15 cellular contexts compared by ENCODE assay signal in genomic region chr16:2388875-2389433, GRCh38. TPM values are rescaled to one million over a fixed set of nuclear protein-coding genes. Genes with fewer than 3 reads are reported as not detected.
A peak's percentile ranks its signal among the peaks of the same experiment; 100 is the strongest.
DNase-seq lines count a peak whose midpoint lies in the region; ATAC-seq, FAIRE-seq and TF ChIP-seq lines count a peak whose summit lies in the region.
"Had no signal": no experiment of that assay in that cellular context is flagged by ENCODE, and none has a peak within 500 bp of the region (broad histone marks: within the 10 kb centered on the region; RNA-seq: fewer than 3 reads in every experiment).

No MANE protein-coding gene starts in this region.

- no peak overlapping the region for H2AFZ ChIP-seq in SK-N-SH (ENCODE audit: low read depth)
- no peak overlapping the region for H2AFZ ChIP-seq in H1 (ENCODE audit: low read length)
- H2AFZ ChIP-seq: hepatocyte had no signal

- TF ChIP-seq RAD21 in SK-N-SH (IDR thresholded peaks at IDR 0.05; ENCODE audit: low read length) (no peak), H1 (IDR thresholded peaks at IDR 0.05 in 1 of 2, conservative IDR thresholded peaks at IDR 0.05 in 1 of 2; ENCODE audit: low read depth in 2 of 2, low read length in 2 of 2) (no peak)

- no peak overlapping the region for H4K91ac ChIP-seq in H1 (replicated peaks; ENCODE audit: insufficient read length, low read length)

- no peak overlapping the region for H2BK15ac ChIP-seq in H1 (ENCODE audit: low read length)

- no peak overlapping the region for H4K8ac ChIP-seq in H1 (ENCODE audit: extremely low read depth, insufficient read depth, low read length)

- ATAC-seq in SK-N-SH treated with all-trans-retinoic acid at 6 μM for 48 hours (no peak), GM18861 (IDR thresholded peaks at IDR 0.05; ENCODE audit: unreplicated experiment) (no peak), GM21381 (IDR thresholded peaks at IDR 0.05; ENCODE audit: unreplicated experiment) (no peak)
- ATAC-seq: T-helper 17 cell had no signal

- H3K36me3 ChIP-seq in SK-N-SH (replicated peaks in 1 of 2; ENCODE audit: control insufficient read depth in 1 of 2, insufficient read depth in 2 of 2, low read length in 1 of 2), result no peaks in the 10 kb centered on the region
- H3K36me3 ChIP-seq in H1 (ENCODE audit: control insufficient read depth in 2 of 4, insufficient read depth in 4 of 4, low read length in 3 of 4), result peaks cover 0 to 5% (median 0%) of the 10 kb centered on the region in 4 experiments; a peak in 1 of 8 replicates
- H3K36me3 ChIP-seq in prostate gland, result no peaks in the 10 kb centered on the region

- peaks cover 5% of the 10 kb centered on the region for H3K27me3 Mint-ChIP-seq in activated naive CD4-positive, alpha-beta T cell treated with anti-CD3 and anti-CD28 coated beads for 36 hours (ENCODE audit: low read depth)

- no peaks in the 10 kb centered on the region for H3F3A ChIP-seq in SK-N-SH (replicated peaks; ENCODE audit: insufficient read depth)

- H3K9ac ChIP-seq in SK-N-SH (no peak overlapping the region), H1 (replicated peaks in 1 of 4; ENCODE audit: extremely low read depth in 1 of 4, low read depth in 3 of 4, low read length in 3 of 4) (no peak overlapping the region)

- H2BK120ac ChIP-seq in H1 (replicated peaks; ENCODE audit: low read depth, low read length), result no peak overlapping the region

- H3K4me2 ChIP-seq in SK-N-SH, result no peak overlapping the region
- no peak overlapping the region for H3K4me2 ChIP-seq in H1 (ENCODE audit: insufficient read depth in 1 of 2, low read depth in 2 of 2, low read length in 2 of 2)
- H3K4me2 ChIP-seq: hepatocyte had no signal

- H3K27ac ChIP-seq in SK-N-SH (ENCODE audit: low read depth in 2 of 2, low read length in 1 of 2), result no peak overlapping the region
- no peak overlapping the region for H3K27ac ChIP-seq in H1 (ENCODE audit: low read depth, low read length)
- H3K27ac ChIP-seq in prostate gland, result no peak overlapping the region
- H3K27ac ChIP-seq: hepatocyte had no signal

- H3K56ac ChIP-seq in H1 (replicated peaks; ENCODE audit: insufficient read length, low read depth, low read length), result no peak overlapping the region

- TF ChIP-seq POLR2A in H1 (IDR thresholded peaks at IDR 0.05; ENCODE audit: control extremely low read depth in 1 of 2, low read depth in 2 of 2, low read length in 2 of 2) (no peak), prostate gland (IDR thresholded peaks at IDR 0.05) (no peak)

- H3K14ac ChIP-seq in H1 (ENCODE audit: insufficient read length), result no peak overlapping the region

- H3K9me3 Mint-ChIP-seq in activated naive CD4-positive, alpha-beta T cell treated with anti-CD3 and anti-CD28 coated beads for 36 hours, result peaks cover 8% of the 10 kb centered on the region

- TF ChIP-seq CTCF in SK-N-SH (IDR thresholded peaks at IDR 0.05) (no peak), H1 (IDR thresholded peaks at IDR 0.05; ENCODE audit: control extremely low read depth in 1 of 3, insufficient read depth in 1 of 3, low read depth in 1 of 3, low read length in 3 of 3) (no peak), prostate gland (IDR thresholded peaks at IDR 0.05) (no peak)

- no peak overlapping the region for H2BK5ac ChIP-seq in H1 (ENCODE audit: low read depth, low read length)

- no peaks in the 10 kb centered on the region for H3K36me3 Mint-ChIP-seq in activated naive CD4-positive, alpha-beta T cell treated with anti-CD3 and anti-CD28 coated beads for 36 hours (ENCODE audit: low read depth)

- no peaks in the 10 kb centered on the region for H3K4me1 Mint-ChIP-seq in activated naive CD4-positive, alpha-beta T cell treated with anti-CD3 and anti-CD28 coated beads for 36 hours (ENCODE audit: low read depth)
- H3K4me1 Mint-ChIP-seq: T-helper 17 cell had no signal

- no peak for DNase-seq in SK-N-SH
- DNase-seq in NCI-H748 (lab: John Stamatoyannopoulos, UW; ENCODE audit: unreplicated experiment), result peak; percentile 87
- DNase-seq in H1 (ENCODE audit: low read depth in 1 of 2, low spot score in 2 of 2), result no peak
- DNase-seq in prostate gland (ENCODE audit: low spot score), result peak; percentile 58
- DNase-seq in activated naive CD4-positive, alpha-beta T cell treated with anti-CD3 and anti-CD28 coated beads for 36 hours, result no peak
- DNase-seq: central memory CD4-positive, alpha-beta T cell; GF-D8; stimulated activated CD4-positive, alpha-beta T cell treated with anti-CD3 and anti-CD28 coated beads, Interleukin-2, amount 100 ng/mL, for 48 hours; T-helper 17 cell had no signal

- H3K27me3 ChIP-seq in SK-N-SH (ENCODE audit: insufficient read depth) (peaks cover 2% of the 10 kb centered on the region; the same call in 1 of the 2 replicates), H1 (replicated peaks in 1 of 4; ENCODE audit: control insufficient read depth in 3 of 4, extremely low read depth in 1 of 4, insufficient read depth in 3 of 4, low read length in 3 of 4) (no peaks in the 10 kb centered on the region), prostate gland (replicated peaks; ENCODE audit: insufficient read depth) (no peaks in the 10 kb centered on the region)
- H3K27me3 ChIP-seq: hepatocyte had no signal

- no peak overlapping the region for H3K4me3 ChIP-seq in SK-N-SH (ENCODE audit: low read depth in 2 of 2, low read length in 1 of 2)
- no peak overlapping the region for H3K4me3 ChIP-seq in H1 (ENCODE audit: extremely low read depth in 1 of 4, insufficient read depth in 2 of 4, low read depth in 3 of 4, low read length in 4 of 4)
- no peak overlapping the region for H3K4me3 ChIP-seq in prostate gland
- H3K4me3 ChIP-seq: hepatocyte had no signal

- POLR2A ChIA-PET in SK-N-SH (lab: Yijun Ruan, JAX) (no interaction called here), H1 (lab: Charles Lee; ENCODE audit: partially characterized antibody) (interaction anchor here (1.2 kb wide), 1 partner anchor 39 kb away, joined by 3 read pairs; no protein-coding TSS in a partner anchor)

- intact Hi-C loops in prostate gland (cut with DNase I), result no loop called here
- intact Hi-C loops in activated naive CD4-positive, alpha-beta T cell treated with anti-CD3 and anti-CD28 coated beads for 36 hours (cut with micrococcal nuclease), result no loop called here

- 32% methylated on average over 2 of the region's 2 CpGs for WGBS in SK-N-SH (ENCODE audit: low lambda C conversion rate)
- 95% methylated on average over 2 of the region's 2 CpGs; no CpG with 5 or more reads in 1 of the 2 experiments for WGBS in H1 (ENCODE audit: extremely low coverage in 1 of 2, insufficient coverage in 1 of 2, insufficient read length in 1 of 2, insufficient replicate concordance in 2 of 2, low coverage in 1 of 2, low lambda C conversion rate in 2 of 2, missing lambda C conversion rate in 1 of 2), 2 experiments
- WGBS in prostate gland, result 31% methylated on average over 2 of the region's 2 CpGs

- no peaks in the 10 kb centered on the region for H4K20me1 ChIP-seq in SK-N-SH (ENCODE audit: insufficient read depth)
- no peaks in the 10 kb centered on the region for H4K20me1 ChIP-seq in H1 (replicated peaks in 1 of 2; ENCODE audit: control insufficient read depth in 1 of 2, insufficient read depth in 2 of 2, low read length in 2 of 2)

- CTCF ChIA-PET in SK-N-SH (lab: Yijun Ruan, JAX), result interaction anchor here (0.7 to 3.6 kb wide), 6 partner anchors 9 to 112 kb away, joined by 3 to 13 read pairs (median 3); no protein-coding TSS in a partner anchor
- CTCF ChIA-PET in H1 (lab: Charles Lee; ENCODE audit: partially characterized antibody), result interaction anchor here (1.1 to 1.8 kb wide), 5 partner anchors 9 to 110 kb away, joined by 3 to 6 read pairs (median 3); no protein-coding TSS in a partner anchor
- CTCF ChIA-PET in activated naive CD4-positive, alpha-beta T cell treated with anti-CD3 and anti-CD28 coated beads for 36 hours (lab: Charles Lee), result interaction anchor here (0.7 kb wide), 1 partner anchor 118 kb away, joined by 3 read pairs; no protein-coding TSS in a partner anchor

- no peak overlapping the region for H3K27ac Mint-ChIP-seq in activated naive CD4-positive, alpha-beta T cell treated with anti-CD3 and anti-CD28 coated beads for 36 hours
- H3K27ac Mint-ChIP-seq: nephron, T-helper 17 cell had no signal

- no peak overlapping the region for H3K23ac ChIP-seq in H1 (ENCODE audit: insufficient read length)

- H3K4me1 ChIP-seq in SK-N-SH (ENCODE audit: control insufficient read depth in 1 of 2, insufficient read depth in 2 of 2, low read depth in 1 of 2, low read length in 1 of 2) (peaks cover 0 to 3% of the 10 kb centered on the region in 2 experiments; a peak in 2 of 4 replicates), H1 (replicated peaks in 1 of 4; ENCODE audit: control insufficient read depth in 3 of 4, insufficient read depth in 4 of 4, low read length in 3 of 4) (peaks cover 2 to 10% (median 8%) of the 10 kb centered on the region in 4 experiments), prostate gland (replicated peaks) (no peaks in the 10 kb centered on the region)

- no peak overlapping the region for H3K18ac ChIP-seq in H1 (ENCODE audit: extremely low read depth, low read length)

- no peak for FAIRE-seq in H1 (lab: Jason Lieb, UNC)
- FAIRE-seq: A204.1 had no signal

- no peaks in the 10 kb centered on the region for H3K23me2 ChIP-seq in H1 (ENCODE audit: low read depth, low read length)

- H3K4ac ChIP-seq in H1 (replicated peaks; ENCODE audit: insufficient read length, low read depth, low read length), result no peak overlapping the region

- H3K79me1 ChIP-seq in H1 (ENCODE audit: low read depth, low read length), result no peaks in the 10 kb centered on the region; the same call in none of the 2 replicates

- H3K9me2 ChIP-seq in SK-N-SH, result no peaks in the 10 kb centered on the region

- H2AK5ac ChIP-seq in H1 (ENCODE audit: low read depth, low read length), result no peak overlapping the region

- H2BK12ac ChIP-seq in H1 (ENCODE audit: low read depth, low read length), result no peak overlapping the region

- no peak overlapping the region for H4K5ac ChIP-seq in H1 (ENCODE audit: insufficient read length, low read depth, low read length)

- H2BK20ac ChIP-seq in H1 (ENCODE audit: low read length), result peak overlapping the region; percentile 2; the same call in 1 of the 2 replicates

- no peak overlapping the region for H3K4me3 Mint-ChIP-seq in activated naive CD4-positive, alpha-beta T cell treated with anti-CD3 and anti-CD28 coated beads for 36 hours
- H3K4me3 Mint-ChIP-seq: nephron, T-helper 17 cell had no signal

- TF ChIP-seq EP300 in SK-N-SH (IDR thresholded peaks at IDR 0.05; ENCODE audit: borderline replicate concordance in 1 of 2, low read depth in 1 of 2, low read length in 1 of 2), result no peak
- TF ChIP-seq EP300 in H1 (IDR thresholded peaks at IDR 0.05; ENCODE audit: borderline replicate concordance in 1 of 2, low read depth in 2 of 2, low read length in 2 of 2), result no peak

- H3K9me3 ChIP-seq in SK-N-SH (no peaks in the 10 kb centered on the region), H1 (ENCODE audit: insufficient read depth in 2 of 2, low read depth in 1 of 2, low read length in 1 of 2) (peaks cover 6 to 7% of the 10 kb centered on the region in 2 experiments), prostate gland (no peaks in the 10 kb centered on the region)

- no peaks in the 10 kb centered on the region for H3K79me2 ChIP-seq in SK-N-SH (ENCODE audit: insufficient read depth)
- no peaks in the 10 kb centered on the region for H3K79me2 ChIP-seq in H1 (ENCODE audit: control insufficient read depth in 1 of 2, insufficient read depth in 2 of 2, low read length in 2 of 2)
- H3K79me2 ChIP-seq: hepatocyte had no signal

RNA-seq across cellular contexts. Expression of gene CCNF, which starts 40.3 kb away (rescaled TPM):
- polyA plus RNA-seq in SK-N-SH (2012; rRNA removed) (3.8 and 4.6 TPM in 2 replicates), H1 (2011; rRNA removed) (15.4 and 25.5 TPM in 2 replicates)
- 2.5 and 3.5 TPM in 2 replicates for polyA plus RNA-seq in SK-N-SH (2012; cell fraction: cytosol; rRNA removed)
- 10.2 and 14.5 TPM in 2 replicates for polyA plus RNA-seq in SK-N-SH (2012; cell fraction: nucleus; rRNA removed)
- total RNA-seq in H1 (2021; fragmentation: NEBNext Ultra II Directional; extraction: Animal tissue kit (Norgen Biotek cat#: 25700)), result 54.3 and 55.9 TPM in 2 replicates
- 19.4 TPM for polyA plus RNA-seq in H1 (2011; cell fraction: cytosol; rRNA removed)
- 33.2 TPM for polyA plus RNA-seq in H1 (2011; cell fraction: nucleus; rRNA removed)
- polyA plus RNA-seq in H1 (2012, experiment 1 of 2), result 28.0 to 37.5 TPM (median 33.7 TPM) in 4 replicates
- polyA plus RNA-seq in H1 (2012, experiment 2 of 2), result 38.2 TPM
- polyA plus RNA-seq in H1 (2013, experiment 1 of 2), result 21.7 TPM
- polyA plus RNA-seq in H1 (2013, experiment 2 of 2), result 21.4 TPM
- 41.3 and 59.4 TPM in 2 replicates for polyA minus RNA-seq in H1 (2011; rRNA and poly(A)+ RNA removed)
- 33.2 TPM for polyA minus RNA-seq in H1 (2011; cell fraction: cytosol; rRNA and poly(A)+ RNA removed)
- polyA minus RNA-seq in H1 (2011; cell fraction: nucleus; rRNA and poly(A)+ RNA removed), result 36.2 TPM
- 1 to 10 TPM; 7.3 to 8.0 TPM for total RNA-seq in prostate gland
- total RNA-seq in activated naive CD4-positive, alpha-beta T cell treated with anti-CD3 and anti-CD28 coated beads for 36 hours, result 10 to 100 TPM; 73.5 to 74.5 TPM

RNA-seq across cellular contexts. Expression of gene ABCA3, which starts 48.4 kb away (rescaled TPM):
- polyA plus RNA-seq in SK-N-SH (2012; rRNA removed) (6.9 and 9.9 TPM in 2 replicates), H1 (2011; rRNA removed) (5.7 and 8.8 TPM in 2 replicates)
- polyA plus RNA-seq in SK-N-SH (2012; cell fraction: cytosol; rRNA removed), result 3.7 and 5.7 TPM in 2 replicates
- 13.9 and 14.8 TPM in 2 replicates for polyA plus RNA-seq in SK-N-SH (2012; cell fraction: nucleus; rRNA removed)
- 7.9 TPM in 2 replicates for total RNA-seq in H1 (2021; fragmentation: NEBNext Ultra II Directional; extraction: Animal tissue kit (Norgen Biotek cat#: 25700))
- 6.4 TPM for polyA plus RNA-seq in H1 (2011; cell fraction: cytosol; rRNA removed)
- polyA plus RNA-seq in H1 (2011; cell fraction: nucleus; rRNA removed), result 17.6 TPM
- 4.8 to 8.5 TPM (median 7.4 TPM) in 4 replicates for polyA plus RNA-seq in H1 (2012, experiment 1 of 2)
- 6.6 TPM for polyA plus RNA-seq in H1 (2012, experiment 2 of 2)
- 8.7 TPM for polyA plus RNA-seq in H1 (2013, experiment 1 of 2)
- 8.9 TPM for polyA plus RNA-seq in H1 (2013, experiment 2 of 2)
- polyA minus RNA-seq in H1 (2011; rRNA and poly(A)+ RNA removed), result 7.5 and 10.6 TPM in 2 replicates
- 5.0 TPM for polyA minus RNA-seq in H1 (2011; cell fraction: cytosol; rRNA and poly(A)+ RNA removed)
- 6.9 TPM for polyA minus RNA-seq in H1 (2011; cell fraction: nucleus; rRNA and poly(A)+ RNA removed)
- 10 to 100 TPM in 1 of 2 donors, 1 to 10 TPM in 1; 8.2 to 24.7 TPM for total RNA-seq in prostate gland
- total RNA-seq in activated naive CD4-positive, alpha-beta T cell treated with anti-CD3 and anti-CD28 coated beads for 36 hours, result 1 to 10 TPM; 2.6 to 3.1 TPM

Comparison
In these comparisons a context has a peak if more than half of its experiments do, and no peak if none do; other contexts are left out.
1. DNase-seq: peak in NCI-H748 (single experiment) and prostate gland (single experiment); none in SK-N-SH (single experiment), H1 (0 of 2) and activated naive CD4-positive, alpha-beta T cell treated with anti-CD3 and anti-CD28 coated beads for 36 hours (single experiment).
2. Of the 17 proteins assayed by ChIP-seq in both H1 and SK-N-SH: peak only in H1: none; only in SK-N-SH: TCF12; in both: none; in neither: 16.